Comparison of ENCODE assay signal across 1 cellular context in genomic region chr14:23638414-23639047, GRCh38.
TF ChIP-seq lines count a peak whose summit lies in the region.

No MANE protein-coding gene starts in this region.

TF ChIP-seq in GM23338, 12 proteins besides CTCF, POLR2A, EP300 and RAD21 (continued from another document):
- no peak for TF ChIP-seq POLR2AphosphoS5 (IDR thresholded peaks at IDR 0.05; ENCODE audit: low read depth)
- no peak for TF ChIP-seq EZH2phosphoT487 (IDR thresholded peaks at IDR 0.05; ENCODE audit: unreplicated experiment)
- TF ChIP-seq STAT1 (IDR thresholded peaks at IDR 0.05; ENCODE audit: unreplicated experiment) = no peak
- TF ChIP-seq, protein P1, sequence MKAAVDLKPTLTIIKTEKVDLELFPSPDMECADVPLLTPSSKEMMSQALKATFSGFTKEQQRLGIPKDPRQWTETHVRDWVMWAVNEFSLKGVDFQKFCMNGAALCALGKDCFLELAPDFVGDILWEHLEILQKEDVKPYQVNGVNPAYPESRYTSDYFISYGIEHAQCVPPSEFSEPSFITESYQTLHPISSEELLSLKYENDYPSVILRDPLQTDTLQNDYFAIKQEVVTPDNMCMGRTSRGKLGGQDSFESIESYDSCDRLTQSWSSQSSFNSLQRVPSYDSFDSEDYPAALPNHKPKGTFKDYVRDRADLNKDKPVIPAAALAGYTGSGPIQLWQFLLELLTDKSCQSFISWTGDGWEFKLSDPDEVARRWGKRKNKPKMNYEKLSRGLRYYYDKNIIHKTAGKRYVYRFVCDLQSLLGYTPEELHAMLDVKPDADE (IDR thresholded peaks at IDR 0.05) = no peak
